ENCODE assay signal across 12 cellular contexts in the genomic region with DNA sequence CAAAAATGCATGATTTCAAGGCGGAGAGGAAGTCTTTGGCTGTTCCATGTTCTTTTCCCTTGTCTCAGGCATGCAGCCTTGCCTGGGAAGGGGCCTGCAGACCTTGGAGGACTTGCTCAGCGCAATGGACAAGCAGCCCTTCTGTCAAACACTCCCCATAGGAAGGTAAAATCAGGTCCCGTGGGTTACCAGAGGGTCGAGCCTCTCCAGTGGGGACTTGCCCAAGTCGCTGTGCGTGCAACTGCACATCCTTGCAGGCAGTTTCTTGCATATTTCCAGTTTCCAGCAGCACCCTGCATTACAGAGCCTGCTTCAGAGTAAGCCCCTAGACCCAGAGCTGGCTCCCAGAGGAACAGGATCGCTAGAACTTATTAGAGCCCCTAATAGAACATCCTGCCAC.
DNase-seq lines count a peak whose midpoint lies in the region; ATAC-seq and TF ChIP-seq lines count a peak whose summit lies in the region.
"Had no signal": no experiment of that assay in that cellular context is flagged by ENCODE, and none has a peak within 500 bp of the region (broad histone marks: within the 10 kb centered on the region; RNA-seq: fewer than 3 reads in every experiment).

No MANE protein-coding gene starts in this region.

- H3K27ac Mint-ChIP-seq in dendritic cell treated with granulocyte-macrophage colony-stimulating factor and Interleukin-4, amounts not matched to agents 40 ng/mL and 50 ng/mL, for 4 days, result peak overlapping the region; percentile 74
- H3K27ac Mint-ChIP-seq: B cell had no signal

- no peak overlapping the region for H3K4me2 ChIP-seq in neuronal stem cell (ENCODE audit: insufficient read depth, low read length, poor library complexity, severe bottlenecking)
- H3K4me2 ChIP-seq: BLaER1 treated with 17β-estradiol and CSF1 and Interleukin-3, amounts not matched to agents 10 nM and 100 nM had no signal

- no peak overlapping the region for H4K91ac ChIP-seq in neuronal stem cell (ENCODE audit: low read depth, low read length, poor library complexity)

- peaks cover 26% of the 10 kb centered on the region for H3K4me1 Mint-ChIP-seq in dendritic cell treated with granulocyte-macrophage colony-stimulating factor and Interleukin-4, amounts not matched to agents 40 ng/mL and 50 ng/mL, for 4 days (ENCODE audit: low read depth)

- no peak overlapping the region for H2BK5ac ChIP-seq in neuronal stem cell (ENCODE audit: low read length)

- H3K18ac ChIP-seq in neuronal stem cell (ENCODE audit: low read length), result no peak overlapping the region

- intact Hi-C loops in dendritic cell treated with granulocyte-macrophage colony-stimulating factor and Interleukin-4, amounts not matched to agents 40 ng/mL and 50 ng/mL, for 4 days (cut with micrococcal nuclease), result no loop called here
- intact Hi-C loops in upper lobe of right lung (cut with DNase I), result loop anchor here (10.0 kb wide), 1 partner anchor 54 kb away; no protein-coding TSS in a partner anchor
- intact Hi-C loops in ascending aorta (cut with DNase I), result no loop called here

- H3K27me3 ChIP-seq in RWPE2 (ENCODE audit: insufficient read depth, poor library complexity, severe bottlenecking), result no peaks in the 10 kb centered on the region
- peaks cover 0 to 5% (median 2%) of the 10 kb centered on the region in 3 experiments for H3K27me3 ChIP-seq in neuronal stem cell (ENCODE audit: control insufficient read depth in 3 of 3, insufficient read depth in 3 of 3, low read depth in 1 of 3, low read length in 3 of 3)
- H3K27me3 ChIP-seq in upper lobe of right lung, result no peaks in the 10 kb centered on the region
- no peaks in the 10 kb centered on the region for H3K27me3 ChIP-seq in ascending aorta
- H3K27me3 ChIP-seq: BLaER1 treated with 17β-estradiol and CSF1 and Interleukin-3, amounts not matched to agents 10 nM and 100 nM had no signal

- no peak overlapping the region for H3K23ac ChIP-seq in neuronal stem cell (ENCODE audit: low read depth, low read length, poor library complexity)

- no peak overlapping the region for H4K8ac ChIP-seq in neuronal stem cell (ENCODE audit: low read depth, low read length)

- H3K27me3 Mint-ChIP-seq in dendritic cell treated with granulocyte-macrophage colony-stimulating factor and Interleukin-4, amounts not matched to agents 40 ng/mL and 50 ng/mL, for 4 days, result peaks cover 8% of the 10 kb centered on the region
- H3K27me3 Mint-ChIP-seq: B cell; CD8-positive, alpha-beta memory T cell had no signal

- DNase-seq in RWPE2 (ENCODE audit: low spot score) (peak; percentile 38), neuronal stem cell (ENCODE audit: low spot score) (no peak), upper lobe of right lung (peak; percentile 22), ascending aorta (ENCODE audit: low spot score in 2 of 2) (no peak), LoVo (ENCODE audit: low spot score) (no peak)
- no peak for DNase-seq in stimulated activated CD4-positive, alpha-beta T cell treated with anti-CD3 and anti-CD28 coated beads, Interleukin-4, amount 100 ng/mL, for 4 hours
- DNase-seq: CD8-positive, alpha-beta memory T cell; COR-L47; HCEC 1CT had no signal

- no CpG with 5 or more reads among the region's 7 CpGs for WGBS in neuronal stem cell (ENCODE audit: extremely low coverage in 2 of 2, insufficient read length in 2 of 2, insufficient replicate concordance in 1 of 2), 2 donors

- no peak for TF ChIP-seq CTCF in RWPE2 (IDR thresholded peaks at IDR 0.05; ENCODE audit: poor library complexity, severe bottlenecking)
- no peak for TF ChIP-seq CTCF in upper lobe of right lung (IDR thresholded peaks at IDR 0.05)
- TF ChIP-seq CTCF in ascending aorta (IDR thresholded peaks at IDR 0.05), result no peak

- no peak overlapping the region for H2AK5ac ChIP-seq in neuronal stem cell (ENCODE audit: low read depth, low read length)

- H2BK12ac ChIP-seq in neuronal stem cell (ENCODE audit: low read length), result no peak overlapping the region

- H3K4me3 ChIP-seq in RWPE2 (ENCODE audit: severe bottlenecking), result no peak overlapping the region
- no peak overlapping the region for H3K4me3 ChIP-seq in neuronal stem cell (ENCODE audit: low read length in 2 of 2)
- no peak overlapping the region for H3K4me3 ChIP-seq in upper lobe of right lung
- H3K4me3 ChIP-seq in ascending aorta, result no peak overlapping the region
- H3K4me3 ChIP-seq: BLaER1 treated with 17β-estradiol and CSF1 and Interleukin-3, amounts not matched to agents 10 nM and 100 nM had no signal

- H3K79me1 ChIP-seq in neuronal stem cell (ENCODE audit: low read depth, low read length), result no peaks in the 10 kb centered on the region

- peak overlapping the region; percentile 27 for H2BK15ac ChIP-seq in neuronal stem cell (ENCODE audit: low read length)

- H3K9me3 Mint-ChIP-seq in dendritic cell treated with granulocyte-macrophage colony-stimulating factor and Interleukin-4, amounts not matched to agents 40 ng/mL and 50 ng/mL, for 4 days, result no peaks in the 10 kb centered on the region
- H3K9me3 Mint-ChIP-seq: CD8-positive, alpha-beta memory T cell had no signal

- H3K27ac ChIP-seq in RWPE2 (ENCODE audit: poor library complexity, severe bottlenecking) (no peak overlapping the region), neuronal stem cell (replicated peaks; ENCODE audit: low read length) (no peak overlapping the region), upper lobe of right lung (no peak overlapping the region), ascending aorta (no peak overlapping the region)
- H3K27ac ChIP-seq: BLaER1 treated with 17β-estradiol and CSF1 and Interleukin-3, amounts not matched to agents 10 nM and 100 nM had no signal

- no peak overlapping the region for H2BK120ac ChIP-seq in neuronal stem cell (ENCODE audit: low read depth, low read length)

- H3K4ac ChIP-seq in neuronal stem cell (ENCODE audit: low read length), result no peak overlapping the region

- H3K4me3 Mint-ChIP-seq in dendritic cell treated with granulocyte-macrophage colony-stimulating factor and Interleukin-4, amounts not matched to agents 40 ng/mL and 50 ng/mL, for 4 days, result no peak overlapping the region
- H3K4me3 Mint-ChIP-seq: B cell; CD8-positive, alpha-beta memory T cell had no signal

- no peak overlapping the region for H3K14ac ChIP-seq in neuronal stem cell (ENCODE audit: low read length)

- H3K36me3 Mint-ChIP-seq in dendritic cell treated with granulocyte-macrophage colony-stimulating factor and Interleukin-4, amounts not matched to agents 40 ng/mL and 50 ng/mL, for 4 days (ENCODE audit: low read depth), result no peaks in the 10 kb centered on the region
- H3K36me3 Mint-ChIP-seq: CD8-positive, alpha-beta memory T cell had no signal

- no peaks in the 10 kb centered on the region for H3K36me3 ChIP-seq in RWPE2 (ENCODE audit: low read depth)
- H3K36me3 ChIP-seq in neuronal stem cell (replicated peaks in 1 of 2; ENCODE audit: control insufficient read depth in 2 of 2, insufficient read depth in 2 of 2, low read length in 2 of 2), result no peaks in the 10 kb centered on the region
- H3K36me3 ChIP-seq in upper lobe of right lung, result no peaks in the 10 kb centered on the region
- H3K36me3 ChIP-seq in ascending aorta, result no peaks in the 10 kb centered on the region
- H3K36me3 ChIP-seq: BLaER1 treated with 17β-estradiol and CSF1 and Interleukin-3, amounts not matched to agents 10 nM and 100 nM had no signal

- H3K9me3 ChIP-seq in RWPE2 (ENCODE audit: severe bottlenecking) (no peaks in the 10 kb centered on the region), neuronal stem cell (replicated peaks in 1 of 2; ENCODE audit: control insufficient read depth in 2 of 2, insufficient read depth in 1 of 2, low read depth in 1 of 2, low read length in 2 of 2) (no peaks in the 10 kb centered on the region), upper lobe of right lung (no peaks in the 10 kb centered on the region), ascending aorta (no peaks in the 10 kb centered on the region)
- H3K9me3 ChIP-seq: BLaER1 treated with 17β-estradiol and CSF1 and Interleukin-3, amounts not matched to agents 10 nM and 100 nM had no signal

- H3K4me1 ChIP-seq in RWPE2 (ENCODE audit: insufficient read depth, poor library complexity, severe bottlenecking), result peaks cover 5% of the 10 kb centered on the region
- H3K4me1 ChIP-seq in neuronal stem cell (ENCODE audit: control insufficient read depth in 2 of 2, insufficient read depth in 1 of 2, low read depth in 1 of 2, low read length in 2 of 2), result peaks cover 0 to 3% of the 10 kb centered on the region in 2 donors
- no peaks in the 10 kb centered on the region for H3K4me1 ChIP-seq in upper lobe of right lung
- peaks cover 0 to 6% of the 10 kb centered on the region in 2 donors for H3K4me1 ChIP-seq in ascending aorta

- no peak overlapping the region for H2AFZ ChIP-seq in neuronal stem cell (ENCODE audit: low read length)

- peak overlapping the region; percentile 24 for H3K9ac ChIP-seq in neuronal stem cell (ENCODE audit: low read depth, low read length, poor library complexity)
- H3K9ac ChIP-seq: BLaER1 treated with 17β-estradiol and CSF1 and Interleukin-3, amounts not matched to agents 10 nM and 100 nM had no signal

- no peak for ATAC-seq in RWPE2 (ENCODE audit: low read depth)
- no peak for ATAC-seq in upper lobe of right lung

Comparison
In these comparisons a context has a peak if more than half of its experiments do, and no peak if none do; other contexts are left out.
1. DNase-seq: peak in RWPE2 (single experiment) and upper lobe of right lung (single experiment); none in neuronal stem cell (single experiment), ascending aorta (0 of 2), stimulated activated CD4-positive, alpha-beta T cell treated with anti-CD3 and anti-CD28 coated beads, Interleukin-4, amount 100 ng/mL, for 4 hours (0 of 2) and LoVo (single experiment).